ENCODE assay signal across 11 cellular contexts in the genomic region with DNA sequence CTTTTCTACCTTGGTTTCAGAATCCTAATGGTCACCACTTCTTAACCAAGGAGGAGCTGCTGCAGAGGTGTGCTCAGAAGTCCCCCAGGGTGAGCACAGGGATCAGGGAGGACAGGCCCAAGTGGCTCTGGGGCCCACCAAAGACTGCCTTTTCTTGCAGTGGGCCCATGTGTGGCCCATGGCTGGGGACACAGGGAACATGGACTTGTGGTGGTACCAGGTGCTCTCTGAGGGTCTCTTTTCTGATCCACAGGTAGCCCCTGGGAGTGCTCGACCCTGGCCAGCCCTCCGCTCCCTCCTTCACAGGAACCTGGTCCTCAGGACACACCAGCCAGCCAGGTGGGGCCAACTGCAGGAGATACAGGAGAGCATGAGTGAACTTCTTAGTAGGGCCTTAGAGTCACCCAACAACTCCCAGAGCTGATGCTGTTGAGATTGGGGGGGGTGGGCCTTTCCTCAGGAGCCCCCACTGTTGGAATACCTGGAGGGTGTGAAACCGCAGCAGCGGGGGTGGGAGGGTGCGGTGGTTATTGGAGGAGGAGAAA. TPM values are rescaled to one million over a fixed set of nuclear protein-coding genes. Genes with fewer than 3 reads are reported as not detected.
A peak's percentile ranks its signal among the peaks of the same experiment; 100 is the strongest.
DNase-seq lines count a peak whose midpoint lies in the region; ATAC-seq, FAIRE-seq and TF ChIP-seq lines count a peak whose summit lies in the region.
"Had no signal": no experiment of that assay in that cellular context is flagged by ENCODE, and none has a peak within 500 bp of the region (broad histone marks: within the 10 kb centered on the region; RNA-seq: fewer than 3 reads in every experiment).

No MANE protein-coding gene starts in this region.

- H2AFZ ChIP-seq in keratinocyte (ENCODE audit: control insufficient read depth, low read length): no peak overlapping the region

- dilution Hi-C loops in keratinocyte (cut with MboI; ENCODE audit: extremely low pct_ligation_motif_present, low sequenced_read_pairs): no loop called here

- no peak for TF ChIP-seq CTCF in keratinocyte (optimal IDR thresholded peaks at IDR 0.05 in 1 of 3, IDR thresholded peaks at IDR 0.05 in 1 of 3, conservative IDR thresholded peaks at IDR 0.05 in 1 of 3; ENCODE audit: extremely low read depth in 1 of 3, insufficient read depth in 2 of 3, low read length in 3 of 3)

- H3K4me3 Mint-ChIP-seq in activated CD4-positive, alpha-beta memory T cell treated with anti-CD3 and anti-CD28 coated beads, Interleukin-2, amount 10 ng/mL, durations not matched to agents 7 days and 5 days: peak overlapping the region; percentile 84
- H3K4me3 Mint-ChIP-seq in stimulated activated naive CD8-positive, alpha-beta T cell treated with anti-CD3 and anti-CD28 coated beads, Interleukin-15, amount 100 ng/mL, for 72 hours: peak overlapping the region; percentile 19 to 41

- CTCF ChIA-PET in activated CD4-positive, alpha-beta memory T cell treated with anti-CD3 and anti-CD28 coated beads, Interleukin-2, amount 10 ng/mL, durations not matched to agents 7 days and 5 days (lab: Charles Lee): interaction anchor here (8.7 kb wide), 1 partner anchor 25 kb away, joined by 251 read pairs; a partner anchor contains a TSS

- H3K4me1 ChIP-seq in keratinocyte (ENCODE audit: control insufficient read depth, extremely low read depth, insufficient read depth, low read length): peaks cover 18% of the 10 kb centered on the region

- no peak overlapping the region for H3K27ac ChIP-seq in keratinocyte (ENCODE audit: control insufficient read depth, insufficient read depth, low read length)

- no peak overlapping the region for H3K9ac ChIP-seq in keratinocyte (ENCODE audit: control insufficient read depth, extremely low read depth, insufficient read depth, low read length)

- no peaks in the 10 kb centered on the region for H3K27me3 ChIP-seq in keratinocyte (ENCODE audit: control insufficient read depth, extremely low read depth, insufficient read depth, low read length)

- H3K4me2 ChIP-seq in keratinocyte (ENCODE audit: control insufficient read depth, extremely low read depth, insufficient read depth, low read depth, low read length): peak overlapping the region; percentile 92

- no peak for FAIRE-seq in keratinocyte (lab: Jason Lieb, UNC)
- FAIRE-seq: GM18507 had no signal

- H3K27me3 Mint-ChIP-seq in activated CD4-positive, alpha-beta memory T cell treated with anti-CD3 and anti-CD28 coated beads, Interleukin-2, amount 10 ng/mL, durations not matched to agents 7 days and 5 days: no peaks in the 10 kb centered on the region
- no peaks in the 10 kb centered on the region for H3K27me3 Mint-ChIP-seq in stimulated activated naive CD8-positive, alpha-beta T cell treated with anti-CD3 and anti-CD28 coated beads, Interleukin-15, amount 100 ng/mL, for 72 hours

- POLR2A ChIA-PET in activated CD4-positive, alpha-beta memory T cell treated with anti-CD3 and anti-CD28 coated beads, Interleukin-2, amount 10 ng/mL, durations not matched to agents 7 days and 5 days (lab: Charles Lee): interaction anchor here (2.1 to 8.9 kb wide), 3 partner anchors 11 to 27 kb away, joined by 7 to 284 read pairs (median 38); a partner anchor contains a TSS

- H3K36me3 Mint-ChIP-seq in activated CD4-positive, alpha-beta memory T cell treated with anti-CD3 and anti-CD28 coated beads, Interleukin-2, amount 10 ng/mL, durations not matched to agents 7 days and 5 days (ENCODE audit: low read depth): peaks cover 56% of the 10 kb centered on the region

- H3K9me1 ChIP-seq in keratinocyte (ENCODE audit: control insufficient read depth, extremely low read depth, insufficient read depth, low read length): no peaks in the 10 kb centered on the region

- no peaks in the 10 kb centered on the region for H3K9me3 ChIP-seq in keratinocyte (ENCODE audit: control insufficient read depth, low read depth, low read length)

- H3K27ac Mint-ChIP-seq in activated CD4-positive, alpha-beta memory T cell treated with anti-CD3 and anti-CD28 coated beads, Interleukin-2, amount 10 ng/mL, durations not matched to agents 7 days and 5 days: peak overlapping the region; percentile 4
- H3K27ac Mint-ChIP-seq in stimulated activated naive CD8-positive, alpha-beta T cell treated with anti-CD3 and anti-CD28 coated beads, Interleukin-15, amount 100 ng/mL, for 72 hours: peak overlapping the region in 1 of 2 donors; percentile 10

- H3K9me3 Mint-ChIP-seq in activated CD4-positive, alpha-beta memory T cell treated with anti-CD3 and anti-CD28 coated beads, Interleukin-2, amount 10 ng/mL, durations not matched to agents 7 days and 5 days: no peaks in the 10 kb centered on the region
- H3K9me3 Mint-ChIP-seq in stimulated activated naive CD8-positive, alpha-beta T cell treated with anti-CD3 and anti-CD28 coated beads, Interleukin-15, amount 100 ng/mL, for 72 hours: no peaks in the 10 kb centered on the region

- peaks cover 1% of the 10 kb centered on the region for H4K20me1 ChIP-seq in keratinocyte (ENCODE audit: control insufficient read depth, extremely low read depth, insufficient read depth, low read length)

- peaks cover 40% of the 10 kb centered on the region for H3K4me1 Mint-ChIP-seq in activated CD4-positive, alpha-beta memory T cell treated with anti-CD3 and anti-CD28 coated beads, Interleukin-2, amount 10 ng/mL, durations not matched to agents 7 days and 5 days
- peaks cover 54% of the 10 kb centered on the region for H3K4me1 Mint-ChIP-seq in stimulated activated naive CD8-positive, alpha-beta T cell treated with anti-CD3 and anti-CD28 coated beads, Interleukin-15, amount 100 ng/mL, for 72 hours

- peaks cover 36% of the 10 kb centered on the region for H3K79me2 ChIP-seq in keratinocyte (ENCODE audit: control insufficient read depth, insufficient read depth, low read length)

- H3K4me3 ChIP-seq in keratinocyte (ENCODE audit: control insufficient read depth in 2 of 3, extremely low read depth in 1 of 3, insufficient read depth in 2 of 3, low read depth in 1 of 3, low read length in 3 of 3): no peak overlapping the region

- peak; percentile 59 for DNase-seq in activated effector memory CD4-positive, alpha-beta T cell treated with anti-CD3 and anti-CD28 coated beads, Interleukin-2, amount 50 U/mL, for 16 hours
- no peak for DNase-seq in activated effector memory CD4-positive, alpha-beta T cell treated with Interleukin-2 at 50 U/mL for 16 hours
- DNase-seq in activated CD4-positive, alpha-beta memory T cell treated with anti-CD3 and anti-CD28 coated beads, Interleukin-2, amount 10 ng/mL, durations not matched to agents 7 days and 5 days: no peak
- DNase-seq in keratinocyte (ENCODE audit: low read depth, low spot score) (no peak), CD1c-positive myeloid dendritic cell (ENCODE audit: extremely low spot score) (no peak)
- no peak for DNase-seq in stimulated activated naive CD8-positive, alpha-beta T cell treated with anti-CD3 and anti-CD28 coated beads, Interleukin-15, amount 100 ng/mL, for 72 hours
- no peak for DNase-seq in central memory CD4-positive, alpha-beta T cell
- DNase-seq: hippocampal formation had no signal

- no peak for ATAC-seq in stimulated activated naive CD8-positive, alpha-beta T cell treated with anti-CD3 and anti-CD28 coated beads, Interleukin-15, amount 100 ng/mL, for 72 hours
- no peak for ATAC-seq in GM18867 (IDR thresholded peaks at IDR 0.05; ENCODE audit: unreplicated experiment)

- H3K36me3 ChIP-seq in keratinocyte (ENCODE audit: control insufficient read depth in 2 of 2, extremely low read depth in 1 of 2, insufficient read depth in 2 of 2, low read length in 2 of 2): peaks cover 34 to 44% of the 10 kb centered on the region in 2 experiments

RNA-seq across cellular contexts. Expression of a gene that starts 2.0 kb away (rescaled TPM):
- total RNA-seq in activated CD4-positive, alpha-beta memory T cell treated with anti-CD3 and anti-CD28 coated beads, Interleukin-2, amount 10 ng/mL, durations not matched to agents 7 days and 5 days: 10 to 100 TPM; 86.9 to 91.9 TPM
- 24.7 to 34.4 TPM (median 28.0 TPM) in 3 replicates for polyA plus RNA-seq in keratinocyte
- polyA plus RNA-seq in keratinocyte (2011; ENCODE audit: low read depth): 11.3 TPM
- 14.1 and 17.2 TPM in 2 replicates for polyA plus RNA-seq in keratinocyte (2011; cell fraction: cytosol; rRNA removed)
- polyA plus RNA-seq in keratinocyte (2011; cell fraction: nucleus; rRNA removed): 77.4 and 79.1 TPM in 2 replicates
- polyA plus RNA-seq in keratinocyte (2012; ENCODE audit: low replicate concordance): 28.3 and 40.9 TPM in 2 replicates
- 16.0 to 61.7 TPM (median 18.2 TPM) in 3 replicates for polyA minus RNA-seq in keratinocyte
- polyA minus RNA-seq in keratinocyte (2011; cell fraction: cytosol; rRNA and poly(A)+ RNA removed): 22.1 TPM
- polyA minus RNA-seq in keratinocyte (2011; cell fraction: nucleus; rRNA and poly(A)+ RNA removed): 17.1 and 19.7 TPM in 2 replicates

RNA-seq across cellular contexts. Expression of a gene that starts 4.3 kb away (rescaled TPM):
- 1,000 to 10,000 TPM; 1,733 to 1,734 TPM for total RNA-seq in activated CD4-positive, alpha-beta memory T cell treated with anti-CD3 and anti-CD28 coated beads, Interleukin-2, amount 10 ng/mL, durations not matched to agents 7 days and 5 days
- polyA plus RNA-seq in keratinocyte: 571 to 1,860 TPM (median 1,236 TPM) in 3 replicates
- polyA plus RNA-seq in keratinocyte (2011; ENCODE audit: low read depth): 666 TPM
- polyA plus RNA-seq in keratinocyte (2011; cell fraction: cytosol; rRNA removed): 1,327 and 1,969 TPM in 2 replicates
- polyA plus RNA-seq in keratinocyte (2011; cell fraction: nucleus; rRNA removed): 923 and 954 TPM in 2 replicates
- polyA plus RNA-seq in keratinocyte (2012; ENCODE audit: low replicate concordance): 653 and 1,356 TPM in 2 replicates
- 1,488 to 1,745 TPM (median 1,639 TPM) in 3 replicates for polyA minus RNA-seq in keratinocyte
- polyA minus RNA-seq in keratinocyte (2011; cell fraction: cytosol; rRNA and poly(A)+ RNA removed): 1,134 TPM
- polyA minus RNA-seq in keratinocyte (2011; cell fraction: nucleus; rRNA and poly(A)+ RNA removed): 407 and 633 TPM in 2 replicates

RNA-seq across cellular contexts. Expression of a gene that starts 10.3 kb away (rescaled TPM):
- total RNA-seq in activated CD4-positive, alpha-beta memory T cell treated with anti-CD3 and anti-CD28 coated beads, Interleukin-2, amount 10 ng/mL, durations not matched to agents 7 days and 5 days: 10 to 100 TPM; 13.8 to 14.7 TPM
- 4.6 to 13.6 TPM (median 4.8 TPM) in 3 replicates for polyA plus RNA-seq in keratinocyte
- polyA plus RNA-seq in keratinocyte (2011; ENCODE audit: low read depth): 0.44 TPM
- polyA plus RNA-seq in keratinocyte (2011; cell fraction: cytosol; rRNA removed): 1.8 and 2.3 TPM in 2 replicates
- polyA plus RNA-seq in keratinocyte (2011; cell fraction: nucleus; rRNA removed): 36.8 and 56.7 TPM in 2 replicates
- polyA plus RNA-seq in keratinocyte (2012; ENCODE audit: low replicate concordance): 2.8 and 2.9 TPM in 2 replicates
- 3.7 to 5.9 TPM (median 5.7 TPM) in 3 replicates for polyA minus RNA-seq in keratinocyte
- not detected for polyA minus RNA-seq in keratinocyte (2011; cell fraction: cytosol; rRNA and poly(A)+ RNA removed)
- polyA minus RNA-seq in keratinocyte (2011; cell fraction: nucleus; rRNA and poly(A)+ RNA removed): 3.3 and 3.5 TPM in 2 replicates

RNA-seq across cellular contexts. Expression of a gene that starts 17.4 kb away (rescaled TPM):
- total RNA-seq in activated CD4-positive, alpha-beta memory T cell treated with anti-CD3 and anti-CD28 coated beads, Interleukin-2, amount 10 ng/mL, durations not matched to agents 7 days and 5 days: 10 to 100 TPM; 75.9 to 80.5 TPM
- not detected in 3 replicates for polyA plus RNA-seq in keratinocyte
- not detected for polyA plus RNA-seq in keratinocyte (2011; ENCODE audit: low read depth)
- polyA plus RNA-seq in keratinocyte (2011; cell fraction: cytosol; rRNA removed): not detected in 2 replicates
- polyA plus RNA-seq in keratinocyte (2011; cell fraction: nucleus; rRNA removed): not detected in 2 replicates
- polyA plus RNA-seq in keratinocyte (2012; ENCODE audit: low replicate concordance): not detected in 2 replicates
- polyA minus RNA-seq in keratinocyte: not detected in 3 replicates
- polyA minus RNA-seq in keratinocyte (2011; cell fraction: cytosol; rRNA and poly(A)+ RNA removed): not detected
- not detected in 2 replicates for polyA minus RNA-seq in keratinocyte (2011; cell fraction: nucleus; rRNA and poly(A)+ RNA removed)
- total RNA-seq: NCI-H460 had no signal

RNA-seq across cellular contexts. Expression of a gene that starts 26.0 kb away (rescaled TPM):
- total RNA-seq in activated CD4-positive, alpha-beta memory T cell treated with anti-CD3 and anti-CD28 coated beads, Interleukin-2, amount 10 ng/mL, durations not matched to agents 7 days and 5 days: 10 to 100 TPM; 71.7 to 77.4 TPM
- polyA plus RNA-seq in keratinocyte: 83.0 to 104 TPM (median 95.1 TPM) in 3 replicates
- polyA plus RNA-seq in keratinocyte (2011; ENCODE audit: low read depth): 22.0 TPM
- polyA plus RNA-seq in keratinocyte (2011; cell fraction: cytosol; rRNA removed): 93.5 and 140 TPM in 2 replicates
- 46.6 and 47.5 TPM in 2 replicates for polyA plus RNA-seq in keratinocyte (2011; cell fraction: nucleus; rRNA removed)
- polyA plus RNA-seq in keratinocyte (2012; ENCODE audit: low replicate concordance): 72.0 and 94.4 TPM in 2 replicates
- 85.8 to 127 TPM (median 106 TPM) in 3 replicates for polyA minus RNA-seq in keratinocyte
- 169 TPM for polyA minus RNA-seq in keratinocyte (2011; cell fraction: cytosol; rRNA and poly(A)+ RNA removed)
- 40.3 and 41.0 TPM in 2 replicates for polyA minus RNA-seq in keratinocyte (2011; cell fraction: nucleus; rRNA and poly(A)+ RNA removed)
